Comparison of ENCODE assay signal across 5 cellular contexts in the genomic region with DNA sequence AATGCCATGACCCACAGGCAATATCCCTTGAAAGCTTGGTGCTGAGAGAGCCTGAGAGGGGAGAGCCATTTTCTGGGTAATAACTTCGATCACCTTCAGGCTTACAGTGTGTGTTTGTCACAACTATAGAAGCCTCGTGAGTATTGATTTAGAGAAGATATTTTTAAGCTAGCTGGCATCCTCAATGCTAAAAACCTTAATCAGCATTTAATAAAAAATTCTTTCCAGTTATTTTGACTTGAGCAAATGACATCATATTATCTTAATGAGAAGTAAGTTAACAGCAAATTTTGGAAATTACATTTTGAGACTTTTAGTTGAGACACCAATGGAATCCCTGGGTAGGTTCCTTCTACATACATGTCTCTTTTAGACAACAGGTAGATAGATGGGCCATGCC.
"Had no signal": no experiment of that assay in that cellular context is flagged by ENCODE, and none has a peak within 500 bp of the region (broad histone marks: within the 10 kb centered on the region; RNA-seq: fewer than 3 reads in every experiment).

No MANE protein-coding gene starts in this region.

- H3K27ac ChIP-seq: HL-60, KMS-11 had no signal

- FAIRE-seq: HTR-8/SVneo had no signal

- H3K9ac ChIP-seq: KMS-11 had no signal

- DNase-seq: KBM-7, KG1 had no signal

- H3K4me2 ChIP-seq: KMS-11 had no signal
